Comparison of ENCODE assay signal across 8 cellular contexts in the genomic region with DNA sequence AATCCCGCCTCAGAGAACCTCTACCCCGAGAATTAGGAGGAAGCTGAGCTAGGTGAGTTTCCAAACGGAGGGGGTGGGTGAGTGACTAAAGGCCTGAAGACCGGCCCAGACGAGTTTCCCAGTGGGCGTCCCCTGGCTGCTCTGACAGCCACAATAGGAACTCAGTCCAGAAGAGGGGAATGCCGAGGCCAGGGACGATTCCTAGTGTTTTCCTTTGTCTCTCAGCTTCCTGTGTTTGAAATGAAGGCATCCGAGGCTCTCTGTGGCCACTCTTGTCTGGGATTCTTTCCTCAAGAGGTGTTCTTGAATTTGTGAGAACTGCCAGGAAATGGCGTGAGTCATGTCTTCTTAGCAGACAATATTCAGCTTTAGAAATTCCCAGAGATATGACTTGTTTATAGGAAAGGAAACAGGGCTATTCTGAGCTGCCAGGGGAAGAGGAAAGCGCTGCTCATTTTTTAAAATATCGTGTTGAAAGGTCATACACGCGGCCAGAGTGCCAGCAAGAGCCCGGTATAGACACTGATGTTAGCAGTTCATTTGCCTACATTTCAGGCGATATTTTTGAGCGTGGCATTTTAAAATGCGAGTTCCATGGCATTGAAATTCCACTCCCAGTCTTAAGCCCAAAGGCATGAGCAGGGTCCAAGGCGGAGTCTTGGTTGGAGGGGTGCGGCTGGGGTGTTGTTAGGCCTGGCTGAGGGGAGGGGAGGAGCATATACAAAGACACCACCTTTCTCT.
DNase-seq lines count a peak whose midpoint lies in the region; ATAC-seq and TF ChIP-seq lines count a peak whose summit lies in the region.

No MANE protein-coding gene starts in this region.

- H3K9me3 ChIP-seq in suprapubic skin = no peaks in the 10 kb centered on the region

- peak; percentile 50 for DNase-seq in GM12864 (ENCODE audit: low read depth)
- peak; percentile 90 to 92 for DNase-seq in SW 1271 (lab: John Stamatoyannopoulos, UW)
- DNase-seq in ecto neural progenitor cell (ENCODE audit: low spot score) = peak; percentile 71
- DNase-seq in memory B cell (ENCODE audit: low spot score in 2 of 2) = no peak
- peak in 1 of 2 donors; percentile 79 for DNase-seq in suprapubic skin (ENCODE audit: low spot score in 2 of 2)
- no peak for DNase-seq in NOMO-1 (lab: John Stamatoyannopoulos, UW; ENCODE audit: unreplicated experiment in 2 of 2)
- no peak for DNase-seq in inferior parietal cortex (ENCODE audit: extremely low spot score)

- no peaks in the 10 kb centered on the region for H3K36me3 Mint-ChIP-seq in memory B cell

- peak overlapping the region; percentile 69 for H3K27ac Mint-ChIP-seq in memory B cell

- H3K4me3 Mint-ChIP-seq in memory B cell = peak overlapping the region; percentile 65

- WGBS in suprapubic skin = 13% methylated on average over 19 of the region's 20 CpGs

- TF ChIP-seq EP300 in suprapubic skin (IDR thresholded peaks at IDR 0.05) = no peak

- H3K36me3 ChIP-seq in suprapubic skin = no peaks in the 10 kb centered on the region

- H3K4me3 ChIP-seq in GM12864 (ENCODE audit: low read depth, low read length) (peak overlapping the region; percentile 45), suprapubic skin (peak overlapping the region; percentile 35)

- H3K27me3 ChIP-seq in suprapubic skin = no peaks in the 10 kb centered on the region

- H3K4me1 Mint-ChIP-seq in memory B cell = peaks cover 34% of the 10 kb centered on the region

- no peak for TF ChIP-seq CTCF in GM12864 (IDR thresholded peaks at IDR 0.05; ENCODE audit: low read depth, low read length, missing control alignments)
- TF ChIP-seq CTCF in suprapubic skin (IDR thresholded peaks at IDR 0.05) = no peak

- peak; percentile 33 for ATAC-seq in HG02678 (IDR thresholded peaks at IDR 0.05; ENCODE audit: unreplicated experiment)
- peak; percentile 41 for ATAC-seq in memory B cell (ENCODE audit: low read depth)

- H3K27ac ChIP-seq in suprapubic skin = peak overlapping the region; percentile 84

- H3K27me3 Mint-ChIP-seq in memory B cell = peaks cover 2% of the 10 kb centered on the region

- H3K4me1 ChIP-seq in suprapubic skin = peaks cover 29% of the 10 kb centered on the region

- H3K9me3 Mint-ChIP-seq in memory B cell = no peaks in the 10 kb centered on the region

- no peak for TF ChIP-seq POLR2A in suprapubic skin (IDR thresholded peaks at IDR 0.05)

Comparison
In these comparisons a context has a peak if more than half of its experiments do, and no peak if none do; other contexts are left out.
1. DNase-seq: peak in GM12864 (single experiment), SW 1271 (2 of 2) and ecto neural progenitor cell (single experiment); none in memory B cell (0 of 2), NOMO-1 (0 of 2) and inferior parietal cortex (single experiment).